In genomic region chr19:2329162-2329505, GRCh38 we compare ENCODE assay signal across 1 cellular context.
TF ChIP-seq lines count a peak whose summit lies in the region.

No MANE protein-coding gene starts in this region.

TF ChIP-seq in GM23338, 12 proteins besides CTCF, POLR2A, EP300 and RAD21 (continued from another document):
- TF ChIP-seq REST (IDR thresholded peaks at IDR 0.05; ENCODE audit: unreplicated experiment) (no peak), EZH2phosphoT487 (IDR thresholded peaks at IDR 0.05; ENCODE audit: unreplicated experiment) (no peak)
